In genomic region chr2:97395691-97396090, GRCh38 we compare ENCODE assay signal across 6 cellular contexts.
A peak's percentile ranks its signal among the peaks of the same experiment; 100 is the strongest.
DNase-seq lines count a peak whose midpoint lies in the region; ATAC-seq and TF ChIP-seq lines count a peak whose summit lies in the region.
"Not testable (repeated sequence)": the region's sequence is repeated elsewhere in the genome, so short reads cannot be mapped to it uniquely, and the experiment has no call there.

No MANE protein-coding gene starts in this region.

- not testable (repeated sequence) for TF ChIP-seq CTCF in heart left ventricle (IDR thresholded peaks at IDR 0.05); heart right ventricle (IDR thresholded peaks at IDR 0.05)

- H3K27ac ChIP-seq in heart left ventricle; heart right ventricle; aorta (ENCODE audit: low read depth in 1 of 2, low read length in 2 of 2): not testable (repeated sequence)

- not testable (repeated sequence) for TF ChIP-seq POLR2A in heart left ventricle (IDR thresholded peaks at IDR 0.05)

- H3K27me3 ChIP-seq in heart left ventricle; heart right ventricle; aorta (ENCODE audit: control insufficient read depth in 1 of 2, insufficient read depth in 2 of 2, low read length in 1 of 2): not testable (repeated sequence)

- intact Hi-C loops in Right ventricle myocardium inferior (cut with DNase I); Right ventricle myocardium superior (cut with DNase I); heart left ventricle (cut with DNase I); heart right ventricle (cut with DNase I); left ventricle myocardium superior (cut with micrococcal nuclease); aorta (cut with DNase I): not testable (repeated sequence)

- ATAC-seq in Right ventricle myocardium inferior = peak; percentile 86
- ATAC-seq in Right ventricle myocardium superior (ENCODE audit: poor library complexity) = peak; percentile 94
- peak in 3 of 4 donors; percentile 84 to 94 (median 93) for ATAC-seq in heart left ventricle
- ATAC-seq in heart right ventricle = peak; percentile 28 to 87 (median 73)
- peak; percentile 97 for ATAC-seq in left ventricle myocardium superior
- ATAC-seq in aorta (ENCODE audit: low FRiP score) = peak; percentile 48

- not testable (repeated sequence) for H3K36me3 ChIP-seq in heart left ventricle; heart right ventricle; aorta (ENCODE audit: control insufficient read depth in 1 of 2, insufficient read depth in 2 of 2, low read length in 1 of 2)

- not testable (repeated sequence) for H3K9me3 ChIP-seq in heart left ventricle; heart right ventricle; aorta (ENCODE audit: control insufficient read depth, low read length)

- WGBS in heart left ventricle, 4 donors = 11 to 45% methylated on average over 2 to 3 of the region's 4 CpGs; no CpG with 5 or more reads in 2 of the 4 donors
- WGBS in heart right ventricle, 2 donors = 14 to 19% methylated on average over 2 of the region's 4 CpGs
- 31 to 38% methylated on average over 2 of the region's 4 CpGs for WGBS in aorta, 2 donors

- not testable (repeated sequence) for DNase-seq in Right ventricle myocardium inferior (ENCODE audit: missing footprints); heart right ventricle; aorta
- DNase-seq in Right ventricle myocardium superior (peak; percentile 2), heart left ventricle (peak in 2 of 5 donors; percentile 1 to 10), left ventricle myocardium superior (peak; percentile 6)

- not testable (repeated sequence) for H3K4me1 ChIP-seq in heart left ventricle; heart right ventricle; aorta (ENCODE audit: control insufficient read depth in 1 of 2, insufficient read depth in 2 of 2, low read length in 2 of 2)

- not testable (repeated sequence) for H3K4me3 ChIP-seq in heart left ventricle; heart right ventricle; aorta (ENCODE audit: low read length in 2 of 2)
